8 cellular contexts compared by ENCODE assay signal in genomic region chr14:68790656-68791077, GRCh38. TPM values are rescaled to one million over a fixed set of nuclear protein-coding genes. Genes with fewer than 3 reads are reported as not detected.
DNase-seq lines count a peak whose midpoint lies in the region; ATAC-seq and TF ChIP-seq lines count a peak whose summit lies in the region.

No MANE protein-coding gene starts in this region.

- under 1% methylated on average over 8 of the region's 8 CpGs for WGBS in suprapubic skin

- TF ChIP-seq EP300 in suprapubic skin (IDR thresholded peaks at IDR 0.05) = no peak

- H3K36me3 ChIP-seq in ES-I3 (ENCODE audit: insufficient read depth, low read length) = peaks cover 21% of the 10 kb centered on the region
- peaks cover 34% of the 10 kb centered on the region for H3K36me3 ChIP-seq in brain microvascular endothelial cell (replicated peaks)
- peaks cover 41% of the 10 kb centered on the region for H3K36me3 ChIP-seq in suprapubic skin

- TF ChIP-seq POLR2A in suprapubic skin (IDR thresholded peaks at IDR 0.05) = no peak

- H3K9ac ChIP-seq in ES-I3 (ENCODE audit: low read depth, low read length) = peak overlapping the region; percentile 97

- H3K4me1 ChIP-seq in ES-I3 (ENCODE audit: insufficient read depth, low read length) (peaks cover 11% of the 10 kb centered on the region; the same call in 1 of the 2 replicates), suprapubic skin (peaks cover 37% of the 10 kb centered on the region)

- no peaks in the 10 kb centered on the region for H3K27me3 Mint-ChIP-seq in T-helper 1 cell treated with Interleukin-12 subunit alpha and Interleukin-12 subunit beta and Interleukin-4 antibody, amounts not matched to agents 30 μg/mL and 1 μg/mL, for 36 hours (ENCODE audit: low read depth)
- no peaks in the 10 kb centered on the region for H3K27me3 Mint-ChIP-seq in memory B cell

- H3K4me1 Mint-ChIP-seq in T-helper 1 cell treated with Interleukin-12 subunit alpha and Interleukin-12 subunit beta and Interleukin-4 antibody, amounts not matched to agents 30 μg/mL and 1 μg/mL, for 36 hours (ENCODE audit: low read depth) = peaks cover 52% of the 10 kb centered on the region
- H3K4me1 Mint-ChIP-seq in memory B cell = peaks cover 39% of the 10 kb centered on the region

- H3K36me3 Mint-ChIP-seq in T-helper 1 cell treated with Interleukin-12 subunit alpha and Interleukin-12 subunit beta and Interleukin-4 antibody, amounts not matched to agents 30 μg/mL and 1 μg/mL, for 36 hours (ENCODE audit: low read depth) = peaks cover 53% of the 10 kb centered on the region
- peaks cover 34% of the 10 kb centered on the region for H3K36me3 Mint-ChIP-seq in memory B cell

- no peak for TF ChIP-seq CTCF in brain microvascular endothelial cell (IDR thresholded peaks at IDR 0.05; ENCODE audit: low read depth, low read length, missing control alignments)
- TF ChIP-seq CTCF in suprapubic skin (IDR thresholded peaks at IDR 0.05) = no peak

- H3K27me3 ChIP-seq in brain microvascular endothelial cell (replicated peaks) (no peaks in the 10 kb centered on the region), suprapubic skin (no peaks in the 10 kb centered on the region)

- DNase-seq in brain microvascular endothelial cell (no peak), memory B cell (ENCODE audit: low spot score in 2 of 2) (no peak), suprapubic skin (ENCODE audit: low spot score in 2 of 2) (peak in 1 of 2 donors; percentile 70), NCI-H1417 treated with DMSO at 0.1 percent for 48 hours (lab: John Stamatoyannopoulos, UW) (no peak), NCI-H1048 (lab: John Stamatoyannopoulos, UW) (no peak), GM03348 (ENCODE audit: low spot score) (no peak)

- ATAC-seq in memory B cell (ENCODE audit: low read depth) = no peak

- H3K27ac Mint-ChIP-seq in T-helper 1 cell treated with Interleukin-12 subunit alpha and Interleukin-12 subunit beta and Interleukin-4 antibody, amounts not matched to agents 30 μg/mL and 1 μg/mL, for 36 hours = peak overlapping the region; percentile 99
- peak overlapping the region; percentile 93 for H3K27ac Mint-ChIP-seq in memory B cell

- in situ Hi-C loops in brain microvascular endothelial cell (cut with HindIII; ENCODE audit: low pct_ligation_motif_present, low sequenced_read_pairs) = no loop called here

- H3K9me3 ChIP-seq in ES-I3 (ENCODE audit: control insufficient read depth, insufficient read depth, low read length) (no peaks in the 10 kb centered on the region), suprapubic skin (no peaks in the 10 kb centered on the region)

- peak overlapping the region; percentile 91 for H3K4me3 Mint-ChIP-seq in T-helper 1 cell treated with Interleukin-12 subunit alpha and Interleukin-12 subunit beta and Interleukin-4 antibody, amounts not matched to agents 30 μg/mL and 1 μg/mL, for 36 hours
- H3K4me3 Mint-ChIP-seq in memory B cell = peak overlapping the region; percentile 89

- H3K4me3 ChIP-seq in brain microvascular endothelial cell (ENCODE audit: low read depth, low read length) (peak overlapping the region; percentile 81), suprapubic skin (peak overlapping the region; percentile 66)

- H3K9me3 Mint-ChIP-seq in T-helper 1 cell treated with Interleukin-12 subunit alpha and Interleukin-12 subunit beta and Interleukin-4 antibody, amounts not matched to agents 30 μg/mL and 1 μg/mL, for 36 hours = no peaks in the 10 kb centered on the region
- no peaks in the 10 kb centered on the region for H3K9me3 Mint-ChIP-seq in memory B cell

- H3K27ac ChIP-seq in brain microvascular endothelial cell (peak overlapping the region; percentile 16), suprapubic skin (peak overlapping the region; percentile 100)

RNA-seq across cellular contexts. Expression of gene ZFP36L1, which starts 2.2 kb away (rescaled TPM):
- 1,000 to 10,000 TPM; 1,382 to 1,995 (median 1,611) TPM for total RNA-seq in suprapubic skin
